ENCODE assay signal across 1 cellular context in genomic region chr18:54956506-54956905, GRCh38.
TF ChIP-seq lines count a peak whose summit lies in the region.

No MANE protein-coding gene starts in this region.

TF ChIP-seq in SK-N-SH, 30 proteins besides CTCF, POLR2A, EP300 and RAD21 (continued from another document):
- TF ChIP-seq ZBTB33 (IDR thresholded peaks at IDR 0.05; ENCODE audit: borderline replicate concordance, low read depth): no peak
- TF ChIP-seq FOXJ3 (CRISPR knock-in tag; IDR thresholded peaks at IDR 0.05): peak; percentile 94
- TF ChIP-seq IRF3 (IDR thresholded peaks at IDR 0.05; ENCODE audit: low read depth, low read length): no peak
- TF ChIP-seq SIN3A (IDR thresholded peaks at IDR 0.05; ENCODE audit: borderline replicate concordance, low read depth, low read length): no peak
- TF ChIP-seq POLR2AphosphoS5 (IDR thresholded peaks at IDR 0.05; ENCODE audit: low read depth, low read length): no peak
- no peak for TF ChIP-seq NFIC (IDR thresholded peaks at IDR 0.05; ENCODE audit: borderline replicate concordance)
- TF ChIP-seq JUND (IDR thresholded peaks at IDR 0.05): no peak
- TF ChIP-seq CHD2 (IDR thresholded peaks at IDR 0.05; ENCODE audit: low read length, partially characterized antibody): peak; percentile 78
- TF ChIP-seq PBX3 (IDR thresholded peaks at IDR 0.05): peak; percentile 36
- peak; percentile 93 for TF ChIP-seq RCOR1 (IDR thresholded peaks at IDR 0.05; ENCODE audit: low read length)
- TF ChIP-seq MEF2A (IDR thresholded peaks at IDR 0.05; ENCODE audit: borderline replicate concordance, low read depth): no peak
- no peak for TF ChIP-seq REST (IDR thresholded peaks at IDR 0.05; ENCODE audit: low read depth, low read length)
- no peak for TF ChIP-seq TAF1 (IDR thresholded peaks at IDR 0.05; ENCODE audit: borderline replicate concordance, low read depth, low read length)
- no peak for TF ChIP-seq ELF1 (IDR thresholded peaks at IDR 0.05)
- no peak for TF ChIP-seq RFX5 (IDR thresholded peaks at IDR 0.05; ENCODE audit: low read length)
- TF ChIP-seq EZH2phosphoT487 (IDR thresholded peaks at IDR 0.05; ENCODE audit: borderline replicate concordance, low read depth): no peak
- TF ChIP-seq USF2 (IDR thresholded peaks at IDR 0.05; ENCODE audit: borderline replicate concordance, low read depth, low read length): no peak
- TF ChIP-seq MXI1 (IDR thresholded peaks at IDR 0.05; ENCODE audit: low read depth, low read length): no peak
- TF ChIP-seq FOSL2 (IDR thresholded peaks at IDR 0.05; ENCODE audit: borderline replicate concordance, low read depth): no peak
- no peak for TF ChIP-seq USF1 (IDR thresholded peaks at IDR 0.05; ENCODE audit: borderline replicate concordance, low read depth)
- no peak for TF ChIP-seq YY1 (IDR thresholded peaks at IDR 0.05; ENCODE audit: low read depth)
- TF ChIP-seq TCF12 (IDR thresholded peaks at IDR 0.05): peak; percentile 60
- TF ChIP-seq RXRA (IDR thresholded peaks at IDR 0.05; ENCODE audit: borderline replicate concordance, low read depth): no peak
- no peak for TF ChIP-seq MAX (IDR thresholded peaks at IDR 0.05; ENCODE audit: low read depth)
- peak; percentile 96 for TF ChIP-seq GATA2 (CRISPR knock-in tag; IDR thresholded peaks at IDR 0.05)
- TF ChIP-seq NRF1 (IDR thresholded peaks at IDR 0.05; ENCODE audit: low read depth, low read length): no peak
